In the genomic region with DNA sequence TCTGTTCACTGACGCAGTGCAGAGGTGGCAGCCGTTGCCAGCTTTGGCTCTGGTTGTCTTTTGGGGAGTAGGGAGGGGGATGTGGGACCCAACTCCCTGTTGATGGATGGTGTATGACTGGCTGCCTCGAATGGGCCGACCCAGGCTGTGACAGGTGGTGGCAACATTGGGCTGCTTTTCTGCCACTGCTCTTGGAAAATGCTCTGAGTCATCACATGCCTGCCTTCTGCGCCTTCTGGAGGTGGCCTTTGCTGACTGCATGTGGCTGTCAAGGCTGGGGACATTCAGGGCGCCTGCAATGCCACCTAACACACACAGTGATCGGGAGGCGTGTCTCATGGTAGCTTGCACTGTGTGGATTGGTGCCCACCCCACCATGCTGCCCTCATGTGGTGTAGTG, we compare ENCODE assay signal across 21 cellular contexts. TPM values are rescaled to one million over a fixed set of nuclear protein-coding genes. Genes with fewer than 3 reads are reported as not detected.
DNase-seq lines count a peak whose midpoint lies in the region; ATAC-seq and TF ChIP-seq lines count a peak whose summit lies in the region.
"Had no signal": no experiment of that assay in that cellular context is flagged by ENCODE, and none has a peak within 500 bp of the region (broad histone marks: within the 10 kb centered on the region; RNA-seq: fewer than 3 reads in every experiment).

No MANE protein-coding gene starts in this region.

- no peak overlapping the region for H3K4me3 ChIP-seq in HCT116 (replicated peaks in 1 of 2; ENCODE audit: low read depth in 1 of 2, low read length in 2 of 2)
- H3K4me3 ChIP-seq: testis had no signal

- BruUV-seq in HCT116 (replicated peaks; lab: Mats Ljungman, UMichigan): no TSS peak

- TF ChIP-seq RAD21 in HCT116 (IDR thresholded peaks at IDR 0.05; ENCODE audit: low read depth): peak; percentile 27; the same call in 1 of the 2 replicates

- TF ChIP-seq CTCF in HCT116 (IDR thresholded peaks at IDR 0.05 in 2 of 3, conservative IDR thresholded peaks at IDR 0.05 in 1 of 3; ENCODE audit: borderline replicate concordance in 1 of 3, insufficient read depth in 1 of 3, low read depth in 2 of 3, low read length in 2 of 3): no peak

- RAD21 ChIA-PET in HCT116 (lab: Charles Lee; ENCODE audit: low non-redundant PET in 1 of 2, low total read pairs in 2 of 2, uncharacterized antibody in 2 of 2, unreplicated experiment in 2 of 2): no interaction called here

- no peaks in the 10 kb centered on the region for H3K9me2 ChIP-seq in HCT116 (ENCODE audit: insufficient read depth)

- ATAC-seq in HCT116 (peak; percentile 53), GM19455 (IDR thresholded peaks at IDR 0.05; ENCODE audit: unreplicated experiment) (no peak), GM18498 (IDR thresholded peaks at IDR 0.05; ENCODE audit: unreplicated experiment) (no peak)

- no peaks in the 10 kb centered on the region for H3K9me3 ChIP-seq in HCT116 (ENCODE audit: control insufficient read depth in 1 of 2, insufficient read depth in 1 of 2, low read depth in 1 of 2, low read length in 2 of 2)
- H3K9me3 ChIP-seq: testis had no signal

- no peak for TF ChIP-seq POLR2A in HCT116 (IDR thresholded peaks at IDR 0.05; ENCODE audit: borderline replicate concordance, extremely low read depth, insufficient read depth, insufficient read length)

- in situ Hi-C loops in Caki2 (cut with HindIII; ENCODE audit: low pct_unique_long_range_greater_than_20kb, low sequenced_read_pairs): no loop called here

- no peaks in the 10 kb centered on the region for H3K4me1 ChIP-seq in HCT116 (ENCODE audit: control insufficient read depth in 1 of 2, insufficient read depth in 2 of 2, low read length in 2 of 2)
- H3K4me1 ChIP-seq: testis had no signal

- H3K27me3 ChIP-seq in HCT116 (ENCODE audit: insufficient read depth, low read length): peaks cover 4% of the 10 kb centered on the region; the same call in 1 of the 2 replicates
- H3K27me3 ChIP-seq: testis had no signal

- intact Hi-C loops in HCT116 (cut with micrococcal nuclease): no loop called here

- POLR2A ChIA-PET in HCT116 (lab: Charles Lee): no interaction called here

- H3K4me2 ChIP-seq in HCT116 (ENCODE audit: low read length): no peak overlapping the region

- no peak overlapping the region for H3K9ac ChIP-seq in HCT116 (ENCODE audit: low read length)

- no peak overlapping the region for H3K27ac ChIP-seq in HCT116 (ENCODE audit: low read depth, low read length)
- H3K27ac ChIP-seq: RWPE1, testis had no signal

- CTCF ChIA-PET in HCT116 (lab: Charles Lee): no interaction called here

- no peak overlapping the region for H2AFZ ChIP-seq in HCT116 (ENCODE audit: low read depth, low read length, poor library complexity, severe bottlenecking)

- no peaks in the 10 kb centered on the region for H4K20me1 ChIP-seq in HCT116 (ENCODE audit: insufficient read depth)

- peak; percentile 4 for DNase-seq in Caki2 (ENCODE audit: low read depth)
- DNase-seq in HCT116 (ENCODE audit: low read depth, low spot score): no peak
- DNase-seq in cerebellum (ENCODE audit: low spot score): peak; percentile 16
- peak; percentile 43 for DNase-seq in occipital lobe (lab: John Stamatoyannopoulos, UW)
- no peak for DNase-seq in T-helper 9 cell
- DNase-seq in DMS114 treated with DMSO at 0.1 percent for 48 hours (lab: John Stamatoyannopoulos, UW; ENCODE audit: unreplicated experiment): no peak
- DNase-seq: activated CD4-positive, alpha-beta T cell treated with anti-CD3 and anti-CD28 coated beads, Interleukin-2, amount 50 U/mL, for 1 hour; activated CD8-positive, alpha-beta memory T cell treated with anti-CD3 and anti-CD28 coated beads, Interleukin-2, amount 50 U/mL, for 4 hours; activated gamma-delta T cell; amniotic stem cell; CD4-positive, alpha-beta T cell; foreskin melanocyte; kidney glomerular epithelial cell; NCI-H187 treated with DMSO at 0.1 percent for 48 hours; NK-92 treated with Interleukin-12 subunit alpha and Interleukin-12 subunit beta, amount 100 ng/mL, for 24 hours; stimulated activated CD4-positive, alpha-beta T cell treated with anti-CD3 and anti-CD28 coated beads, Interleukin-15, amount 100 ng/mL, for 24 hours; testis had no signal

- H3K79me2 ChIP-seq in HCT116 (ENCODE audit: insufficient read depth, low read length): no peaks in the 10 kb centered on the region

- H3K36me3 ChIP-seq in HCT116 (ENCODE audit: control insufficient read depth in 1 of 2, insufficient read depth in 2 of 2, low read length in 2 of 2): no peaks in the 10 kb centered on the region; a peak in 1 of 4 replicates

TF ChIP-seq in HCT116, 20 proteins besides CTCF, POLR2A, EP300 and RAD21:
- TF ChIP-seq SIN3A (IDR thresholded peaks at IDR 0.05; ENCODE audit: low read depth): no peak
- TF ChIP-seq, protein P1, sequence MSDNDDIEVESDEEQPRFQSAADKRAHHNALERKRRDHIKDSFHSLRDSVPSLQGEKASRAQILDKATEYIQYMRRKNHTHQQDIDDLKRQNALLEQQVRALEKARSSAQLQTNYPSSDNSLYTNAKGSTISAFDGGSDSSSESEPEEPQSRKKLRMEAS (IDR thresholded peaks at IDR 0.05): no peak
- TF ChIP-seq EZH2 (IDR thresholded peaks at IDR 0.05): no peak
- TF ChIP-seq FOSL1 (IDR thresholded peaks at IDR 0.05; ENCODE audit: low read depth): no peak
- TF ChIP-seq POLR2AphosphoS5 (IDR thresholded peaks at IDR 0.05; ENCODE audit: low read depth, low read length): no peak
- TF ChIP-seq SP1 (IDR thresholded peaks at IDR 0.05; ENCODE audit: low read depth): no peak
- no peak for TF ChIP-seq EZH2phosphoT487 (IDR thresholded peaks at IDR 0.05; ENCODE audit: borderline replicate concordance)

RNA-seq across cellular contexts. Expression of gene B3GAT1, which starts 27.1 kb away (rescaled TPM):
- total RNA-seq in Caki2 (2014; rRNA removed; shearing (Covaris generic); ENCODE audit: low replicate concordance): not detected in 2 replicates
- total RNA-seq in HCT116 (2021; ENCODE audit: unreplicated experiment): not detected
- polyA plus RNA-seq in HCT116 (2012): 0.02 and 0.08 TPM in 2 replicates
- total RNA-seq in cerebellum: 45.7 TPM
- 34.6 TPM for total RNA-seq in occipital lobe
- total RNA-seq: epithelial cell of proximal tubule had no signal

Comparison
In these comparisons a context has a peak if more than half of its experiments do, and no peak if none do; other contexts are left out.
1. DNase-seq: peak in Caki2 (single experiment), cerebellum (single experiment) and occipital lobe (single experiment); none in HCT116 (single experiment), T-helper 9 cell (single experiment) and DMS114 treated with DMSO at 0.1 percent for 48 hours (single experiment).
2. RNA of gene B3GAT1, which starts 27.1 kb away (total RNA-seq): 45.7 TPM in cerebellum (single experiment) and 34.6 TPM in occipital lobe (single experiment); not detected in HCT116 (single experiment) and not detected in Caki2; every median in the first group is over 10 times any median in the second.